Comparison of ENCODE assay signal across 1 cellular context in the genomic region with DNA sequence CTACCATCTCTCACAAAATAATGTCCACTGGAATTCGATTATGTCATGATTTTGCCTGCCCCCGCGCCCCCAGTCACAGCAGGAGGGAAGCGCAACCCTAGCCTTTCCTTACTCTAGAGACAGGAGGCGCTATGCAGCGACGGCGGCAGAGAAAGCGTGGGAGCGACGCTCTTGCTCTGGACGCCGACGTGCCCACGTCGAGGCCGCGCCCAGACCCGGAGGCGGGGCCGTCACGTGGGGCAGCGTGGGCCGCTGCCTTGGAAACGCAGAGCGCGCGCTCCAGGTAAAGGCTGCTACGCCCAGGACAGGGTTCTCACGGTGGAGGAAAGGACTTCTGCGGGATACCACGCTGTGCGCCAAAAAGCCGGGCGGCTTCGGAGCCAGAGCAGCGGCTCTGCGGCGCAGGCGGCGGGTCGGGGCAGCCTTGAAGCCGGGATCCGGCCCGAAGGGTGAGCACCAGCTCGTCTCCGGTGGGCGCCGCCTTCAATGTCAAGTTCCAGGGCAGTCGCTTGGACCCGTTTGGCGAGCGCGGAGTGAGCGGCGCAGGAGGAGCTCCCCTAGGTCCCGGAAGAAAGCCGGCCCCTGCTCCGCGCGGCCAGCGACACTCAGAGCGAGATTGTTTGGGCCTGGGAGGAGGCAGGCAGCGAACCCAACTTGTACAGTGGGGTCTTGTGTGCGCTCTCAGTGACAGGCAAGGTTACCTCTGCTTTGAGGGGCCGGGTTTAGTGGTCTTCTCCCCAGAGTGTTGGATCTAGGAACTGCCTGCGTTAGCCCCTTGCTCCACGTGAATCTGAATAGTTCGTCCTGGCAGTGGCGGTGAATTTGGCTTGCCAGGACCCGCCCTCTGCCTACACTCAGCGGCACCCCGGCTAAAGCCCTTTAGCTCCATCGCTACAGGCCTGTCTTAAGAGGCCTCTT.
TF ChIP-seq lines count a peak whose summit lies in the region.

No MANE protein-coding gene starts in this region.

TF ChIP-seq in HEK293, 187 proteins besides CTCF, POLR2A, EP300 and RAD21 (continued from another document):
- no peak for TF ChIP-seq ZNF26 (tag by site-specific recombination; IDR thresholded peaks at IDR 0.05)
- no peak for TF ChIP-seq ZNF776 (tag by site-specific recombination; IDR thresholded peaks at IDR 0.05; ENCODE audit: borderline replicate concordance)
- no peak for TF ChIP-seq ZNF174 (tag by site-specific recombination; IDR thresholded peaks at IDR 0.05)
- 0 out of 2 replicates have a peak, but pooled peaks have one; percentile 58 for TF ChIP-seq ZNF610 (tag by site-specific recombination; IDR thresholded peaks at IDR 0.05; ENCODE audit: borderline replicate concordance)
- no peak for TF ChIP-seq ZNF837 (tag by site-specific recombination; IDR thresholded peaks at IDR 0.05)
- no peak for TF ChIP-seq ZNF433 (tag by site-specific recombination; IDR thresholded peaks at IDR 0.05; ENCODE audit: low read depth)
- TF ChIP-seq ZSCAN23 (tag by site-specific recombination; IDR thresholded peaks at IDR 0.05) = no peak
- TF ChIP-seq, protein P1, sequence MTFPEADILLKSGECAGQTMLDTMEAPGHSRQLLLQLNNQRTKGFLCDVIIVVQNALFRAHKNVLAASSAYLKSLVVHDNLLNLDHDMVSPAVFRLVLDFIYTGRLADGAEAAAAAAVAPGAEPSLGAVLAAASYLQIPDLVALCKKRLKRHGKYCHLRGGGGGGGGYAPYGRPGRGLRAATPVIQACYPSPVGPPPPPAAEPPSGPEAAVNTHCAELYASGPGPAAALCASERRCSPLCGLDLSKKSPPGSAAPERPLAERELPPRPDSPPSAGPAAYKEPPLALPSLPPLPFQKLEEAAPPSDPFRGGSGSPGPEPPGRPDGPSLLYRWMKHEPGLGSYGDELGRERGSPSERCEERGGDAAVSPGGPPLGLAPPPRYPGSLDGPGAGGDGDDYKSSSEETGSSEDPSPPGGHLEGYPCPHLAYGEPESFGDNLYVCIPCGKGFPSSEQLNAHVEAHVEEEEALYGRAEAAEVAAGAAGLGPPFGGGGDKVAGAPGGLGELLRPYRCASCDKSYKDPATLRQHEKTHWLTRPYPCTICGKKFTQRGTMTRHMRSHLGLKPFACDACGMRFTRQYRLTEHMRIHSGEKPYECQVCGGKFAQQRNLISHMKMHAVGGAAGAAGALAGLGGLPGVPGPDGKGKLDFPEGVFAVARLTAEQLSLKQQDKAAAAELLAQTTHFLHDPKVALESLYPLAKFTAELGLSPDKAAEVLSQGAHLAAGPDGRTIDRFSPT (tag by site-specific recombination; IDR thresholded peaks at IDR 0.05) = peak; percentile 62
- TF ChIP-seq ZNF521 (tag by site-specific recombination; IDR thresholded peaks at IDR 0.05) = no peak
- TF ChIP-seq ZNF416 (tag by site-specific recombination; IDR thresholded peaks at IDR 0.05) = no peak
- TF ChIP-seq ZNF423 (tag by site-specific recombination; IDR thresholded peaks at IDR 0.05) = no peak
- TF ChIP-seq GLIS1 (tag by site-specific recombination; IDR thresholded peaks at IDR 0.05) = peak; percentile 47
- TF ChIP-seq, protein P2, sequence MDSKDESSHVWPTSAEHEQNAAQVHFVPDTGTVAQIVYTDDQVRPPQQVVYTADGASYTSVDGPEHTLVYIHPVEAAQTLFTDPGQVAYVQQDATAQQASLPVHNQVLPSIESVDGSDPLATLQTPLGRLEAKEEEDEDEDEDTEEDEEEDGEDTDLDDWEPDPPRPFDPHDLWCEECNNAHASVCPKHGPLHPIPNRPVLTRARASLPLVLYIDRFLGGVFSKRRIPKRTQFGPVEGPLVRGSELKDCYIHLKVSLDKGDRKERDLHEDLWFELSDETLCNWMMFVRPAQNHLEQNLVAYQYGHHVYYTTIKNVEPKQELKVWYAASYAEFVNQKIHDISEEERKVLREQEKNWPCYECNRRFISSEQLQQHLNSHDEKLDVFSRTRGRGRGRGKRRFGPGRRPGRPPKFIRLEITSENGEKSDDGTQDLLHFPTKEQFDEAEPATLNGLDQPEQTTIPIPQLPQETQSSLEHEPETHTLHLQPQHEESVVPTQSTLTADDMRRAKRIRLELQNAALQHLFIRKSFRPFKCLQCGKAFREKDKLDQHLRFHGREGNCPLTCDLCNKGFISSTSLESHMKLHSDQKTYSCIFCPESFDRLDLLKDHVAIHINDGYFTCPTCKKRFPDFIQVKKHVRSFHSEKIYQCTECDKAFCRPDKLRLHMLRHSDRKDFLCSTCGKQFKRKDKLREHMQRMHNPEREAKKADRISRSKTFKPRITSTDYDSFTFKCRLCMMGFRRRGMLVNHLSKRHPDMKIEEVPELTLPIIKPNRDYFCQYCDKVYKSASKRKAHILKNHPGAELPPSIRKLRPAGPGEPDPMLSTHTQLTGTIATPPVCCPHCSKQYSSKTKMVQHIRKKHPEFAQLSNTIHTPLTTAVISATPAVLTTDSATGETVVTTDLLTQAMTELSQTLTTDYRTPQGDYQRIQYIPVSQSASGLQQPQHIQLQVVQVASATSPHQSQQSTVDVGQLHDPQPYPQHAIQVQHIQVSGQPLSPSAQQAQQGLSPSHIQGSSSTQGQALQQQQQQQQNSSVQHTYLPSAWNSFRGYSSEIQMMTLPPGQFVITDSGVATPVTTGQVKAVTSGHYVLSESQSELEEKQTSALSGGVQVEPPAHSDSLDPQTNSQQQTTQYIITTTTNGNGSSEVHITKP (tag by site-specific recombination; IDR thresholded peaks at IDR 0.05) = no peak
TF ChIP-seq in HEK293: peak in this region for 51.
